Comparison of ENCODE assay signal across 7 cellular contexts in genomic region chr10:46761471-46761870, GRCh38.
ATAC-seq lines count a peak whose summit lies in the region.

No MANE protein-coding gene starts in this region.

- peak; percentile 99 for ATAC-seq in GM18517 (IDR thresholded peaks at IDR 0.05; ENCODE audit: unreplicated experiment)
- peak; percentile 51 for ATAC-seq in GM19324 (IDR thresholded peaks at IDR 0.05; ENCODE audit: low FRiP score, unreplicated experiment)
- peak; percentile 82 for ATAC-seq in GM21423 (IDR thresholded peaks at IDR 0.05; ENCODE audit: unreplicated experiment)
- ATAC-seq in HG02588 (IDR thresholded peaks at IDR 0.05; ENCODE audit: unreplicated experiment) = peak; percentile 84
- ATAC-seq in HG02938 (IDR thresholded peaks at IDR 0.05; ENCODE audit: unreplicated experiment) = peak; percentile 92
- ATAC-seq in HG03108 (IDR thresholded peaks at IDR 0.05; ENCODE audit: unreplicated experiment) = peak; percentile 93
- peak; percentile 80 for ATAC-seq in HG03457 (IDR thresholded peaks at IDR 0.05; ENCODE audit: unreplicated experiment)

Comparison
In these comparisons a context has a peak if more than half of its experiments do, and no peak if none do; other contexts are left out.
1. Peak in every context shown above with its lines: ATAC-seq.